8 cellular contexts compared by ENCODE assay signal in the genomic region with DNA sequence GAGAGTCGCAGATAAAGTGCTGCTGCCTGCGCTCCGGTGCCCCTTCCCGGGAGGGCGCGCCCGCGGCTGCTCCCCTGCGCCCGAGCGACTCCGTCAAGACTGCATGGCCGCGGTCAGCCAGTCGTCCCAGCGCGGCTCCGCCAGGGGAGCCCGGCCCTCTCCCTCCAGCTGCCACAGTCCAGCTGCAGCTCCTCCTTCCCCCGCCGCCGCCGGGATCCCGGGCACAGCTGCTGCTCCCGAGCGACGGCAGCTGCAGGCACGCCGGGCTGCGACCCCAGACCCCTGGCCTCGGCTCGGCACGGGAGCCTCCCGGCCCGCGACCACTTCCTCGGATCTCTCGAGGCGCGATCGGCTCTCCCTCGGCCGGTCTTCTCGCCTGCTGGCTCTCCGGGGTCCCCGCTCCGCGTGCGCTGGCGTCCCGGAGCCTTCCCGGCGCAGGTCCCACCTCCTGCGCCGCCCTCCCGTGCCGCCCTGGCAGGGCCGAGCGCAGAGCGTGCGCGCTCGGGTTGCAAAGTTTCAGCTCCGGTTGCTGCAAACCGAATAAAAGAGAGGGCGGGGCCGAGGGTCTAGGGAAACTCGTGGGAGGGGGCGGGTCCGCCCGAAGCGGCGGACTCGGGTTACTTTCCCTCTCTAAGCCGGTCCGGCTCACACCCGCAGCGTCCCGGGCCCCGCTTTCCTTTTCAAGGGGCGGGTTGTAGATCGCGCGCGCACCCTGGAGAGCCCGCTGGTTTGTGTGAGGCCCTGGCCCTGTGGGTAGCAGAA. TPM values are rescaled to one million over a fixed set of nuclear protein-coding genes. Genes with fewer than 3 reads are reported as not detected.
DNase-seq lines count a peak whose midpoint lies in the region; ATAC-seq and TF ChIP-seq lines count a peak whose summit lies in the region.

A gene (minus strand): TSS at position 542 of the 762 bp plus-strand sequence. CDS start 571 bp downstream, outside the sequence.

- DNase-seq in CD1c-positive myeloid dendritic cell (ENCODE audit: extremely low spot score) = peak; percentile 46
- DNase-seq in NCI-H2227 treated with DMSO at 0.1 percent for 48 hours (lab: John Stamatoyannopoulos, UW) = peak; percentile 81
- DNase-seq in activated T-cell treated with anti-CD3 and anti-CD28 coated beads, Interleukin-2, amount 50 U/mL, for 72 hours = peak; percentile 30 to 45
- peak; percentile 97 to 99 for DNase-seq in foreskin fibroblast
- DNase-seq in natural killer cell = no peak
- DNase-seq in tibial artery = peak; percentile 82 to 92

- H3K9me3 Mint-ChIP-seq in activated T-cell treated with anti-CD3 and anti-CD28 coated beads, Interleukin-2, amount 50 U/mL, for 72 hours = no peaks in the 10 kb centered on the region
- H3K9me3 Mint-ChIP-seq in natural killer cell = no peaks in the 10 kb centered on the region

- no peak within 1 kb of the TSS for H3K27ac Mint-ChIP-seq in activated T-cell treated with anti-CD3 and anti-CD28 coated beads, Interleukin-2, amount 50 U/mL, for 72 hours
- H3K27ac Mint-ChIP-seq in natural killer cell = no peak within 1 kb of the TSS

- H3K4me3 ChIP-seq in foreskin fibroblast (ENCODE audit: low read depth in 1 of 2, low read length in 2 of 2) (peak within 1 kb of the TSS; percentile 86 to 93), tibial artery (peak within 1 kb of the TSS; percentile 79 to 93)

- TF ChIP-seq CTCF in foreskin fibroblast (IDR thresholded peaks at IDR 0.05; ENCODE audit: low read depth, low read length) (no peak), natural killer cell (IDR thresholded peaks at IDR 0.05) (no peak), tibial artery (IDR thresholded peaks at IDR 0.05) (peak; percentile 14 to 16)

- no peaks in the 10 kb centered on the region for H3K36me3 ChIP-seq in tibial artery

- H3K27ac ChIP-seq in tibial artery = peak within 1 kb of the TSS; percentile 93 to 98

- peaks cover 61% of the 10 kb centered on the region for H3K27me3 Mint-ChIP-seq in activated T-cell treated with anti-CD3 and anti-CD28 coated beads, Interleukin-2, amount 50 U/mL, for 72 hours (ENCODE audit: low read depth)
- peaks cover 22 to 64% of the 10 kb centered on the region in 2 donors for H3K27me3 Mint-ChIP-seq in natural killer cell (ENCODE audit: low read depth in 2 of 2)

- peak; percentile 55 for ATAC-seq in GM19043 (IDR thresholded peaks at IDR 0.05; ENCODE audit: low read depth, unreplicated experiment)
- peak; percentile 66 for ATAC-seq in HG03175 (IDR thresholded peaks at IDR 0.05; ENCODE audit: unreplicated experiment)
- ATAC-seq in activated T-cell treated with anti-CD3 and anti-CD28 coated beads, Interleukin-2, amount 50 U/mL, for 72 hours (replicated peaks in 1 of 2) = peak; percentile 73 to 80
- ATAC-seq in natural killer cell = peak in 1 of 3 donors; percentile 51

- intact Hi-C loops in natural killer cell (cut with micrococcal nuclease) = no loop called here
- intact Hi-C loops in tibial artery (cut with DNase I; ENCODE audit: low total_unique reads) = no loop called here

- no peaks in the 10 kb centered on the region for H3K9me3 ChIP-seq in tibial artery

- peaks cover 10% of the 10 kb centered on the region for H3K4me1 Mint-ChIP-seq in activated T-cell treated with anti-CD3 and anti-CD28 coated beads, Interleukin-2, amount 50 U/mL, for 72 hours (ENCODE audit: low read depth)
- peaks cover 4 to 11% of the 10 kb centered on the region in 2 donors for H3K4me1 Mint-ChIP-seq in natural killer cell

- peaks cover 0 to 45% (median 14%) of the 10 kb centered on the region in 4 donors for H3K4me1 ChIP-seq in tibial artery

- no peaks in the 10 kb centered on the region for H3K36me3 Mint-ChIP-seq in activated T-cell treated with anti-CD3 and anti-CD28 coated beads, Interleukin-2, amount 50 U/mL, for 72 hours (ENCODE audit: insufficient read depth in 2 of 2)
- no peaks in the 10 kb centered on the region for H3K36me3 Mint-ChIP-seq in natural killer cell

- peak within 1 kb of the TSS; percentile 80 to 81 for H3K4me3 Mint-ChIP-seq in activated T-cell treated with anti-CD3 and anti-CD28 coated beads, Interleukin-2, amount 50 U/mL, for 72 hours
- H3K4me3 Mint-ChIP-seq in natural killer cell = peak within 1 kb of the TSS; percentile 76

- H3K27me3 ChIP-seq in tibial artery = no peaks in the 10 kb centered on the region

RNA-seq across cellular contexts. Expression of the gene that starts here (rescaled TPM):
- total RNA-seq in activated T-cell treated with anti-CD3 and anti-CD28 coated beads, Interleukin-2, amount 50 U/mL, for 72 hours = under 1 TPM; 0.07 to 0.12 TPM
- total RNA-seq in natural killer cell = under 1 TPM in 1 of 3 donors, not detected in 2; 0.18 TPM

Comparison
In these comparisons a context has a peak if more than half of its experiments do, and no peak if none do; other contexts are left out.
1. Peak in DNase-seq and ATAC-seq in activated T-cell treated with anti-CD3 and anti-CD28 coated beads, Interleukin-2, amount 50 U/mL, for 72 hours; RNA of the gene not detected or under 1 TPM.
2. CTCF ChIP-seq: peak in tibial artery (2 of 2); none in foreskin fibroblast (single experiment) and natural killer cell (single experiment).